ENCODE assay signal across 11 cellular contexts in genomic region chr3:190121061-190121765, GRCh38. TPM values are rescaled to one million over a fixed set of nuclear protein-coding genes. Genes with fewer than 3 reads are reported as not detected.
DNase-seq lines count a peak whose midpoint lies in the region; ATAC-seq, FAIRE-seq and TF ChIP-seq lines count a peak whose summit lies in the region.
"Had no signal": no experiment of that assay in that cellular context is flagged by ENCODE, and none has a peak within 500 bp of the region (broad histone marks: within the 10 kb centered on the region; RNA-seq: fewer than 3 reads in every experiment).

No MANE protein-coding gene starts in this region.

- no peak for FAIRE-seq in pancreas (lab: Jason Lieb, UNC)
- FAIRE-seq: K562 had no signal

- intact Hi-C loops in pancreas (cut with DNase I): no loop called here

- H3K27me3 ChIP-seq in Peyer's patch (no peaks in the 10 kb centered on the region), pancreas (no peaks in the 10 kb centered on the region)
- H3K27me3 ChIP-seq: thyroid gland had no signal

- H3K36me3 ChIP-seq in Peyer's patch (no peaks in the 10 kb centered on the region), pancreas (no peaks in the 10 kb centered on the region)
- H3K36me3 ChIP-seq: thyroid gland had no signal

- TF ChIP-seq CTCF in C4-2B (conservative IDR thresholded peaks at IDR 0.05) (peak; percentile 58), Peyer's patch (IDR thresholded peaks at IDR 0.05) (no peak), fibroblast of mammary gland (conservative IDR thresholded peaks at IDR 0.05; ENCODE audit: control insufficient read depth, insufficient read depth, low read depth, low read length) (no peak), pancreas (IDR thresholded peaks at IDR 0.05) (no peak)

- 56 to 59% methylated on average over 23 of the region's 23 CpGs for WGBS in pancreas, 2 donors

- H3K4me1 ChIP-seq in Peyer's patch (peaks cover 0 to 9% (median 0%) of the 10 kb centered on the region in 4 donors), pancreas (no peaks in the 10 kb centered on the region)

- no peaks in the 10 kb centered on the region for H3K9me3 ChIP-seq in Peyer's patch
- H3K9me3 ChIP-seq in pancreas: no peaks in the 10 kb centered on the region
- H3K9me3 ChIP-seq: thyroid gland had no signal

- no peak for TF ChIP-seq POLR2A in Peyer's patch (IDR thresholded peaks at IDR 0.05)

- ATAC-seq in pancreas (no peak), GM19023 (IDR thresholded peaks at IDR 0.05; ENCODE audit: unreplicated experiment) (no peak)
- ATAC-seq: K562 had no signal

- DNase-seq in Peyer's patch (no peak), fibroblast of mammary gland (ENCODE audit: low read depth) (no peak), pancreas (no peak), anterior cingulate cortex (lab: John Stamatoyannopoulos, UW) (no peak), dedifferentiated amniotic fluid mesenchymal stem cell (ENCODE audit: extremely low spot score) (no peak), NCI-H510A treated with DMSO at 0.1 percent for 48 hours (lab: John Stamatoyannopoulos, UW) (no peak)
- DNase-seq: natural killer cell had no signal

- H3K4me3 ChIP-seq in Peyer's patch: peak overlapping the region in 3 of 4 donors; percentile 34 to 80 (median 65)
- H3K4me3 ChIP-seq in fibroblast of mammary gland (ENCODE audit: control insufficient read depth, low read depth, low read length): peak overlapping the region; percentile 55
- peak overlapping the region; percentile 65 to 84 (median 72) for H3K4me3 ChIP-seq in pancreas
- H3K4me3 ChIP-seq: K562 had no signal

- H3K27ac ChIP-seq in C4-2B: no peak overlapping the region; the same call in 1 of the 2 replicates
- H3K27ac ChIP-seq in Peyer's patch: peak overlapping the region in 2 of 4 donors; percentile 52 to 84
- peak overlapping the region in 3 of 4 donors; percentile 43 to 83 (median 70) for H3K27ac ChIP-seq in pancreas

RNA-seq across cellular contexts. Expression of gene P3H2, which starts 0.5 kb away (rescaled TPM):
- total RNA-seq in Peyer's patch: 10 to 100 TPM in 1 of 4 donors, 1 to 10 TPM in 2, under 1 TPM in 1; 0.70 to 23.1 (median 7.5) TPM
- total RNA-seq in pancreas: 1 to 10 TPM; 1.2 to 5.7 (median 4.4) TPM
- polyA plus RNA-seq in pancreas: 1 to 10 TPM; 1.5 to 5.0 TPM
